Comparison of ENCODE assay signal across 1 cellular context in genomic region chr7:116218051-116218645, GRCh38.
TF ChIP-seq lines count a peak whose summit lies in the region.

No MANE protein-coding gene starts in this region.

TF ChIP-seq in K562, 482 proteins besides CTCF, POLR2A, EP300 and RAD21 (continued from another document):
- TF ChIP-seq BRF1 (IDR thresholded peaks at IDR 0.05; ENCODE audit: borderline replicate concordance, extremely low read depth, insufficient read length) (no peak), ATF6 (CRISPR knock-in tag; IDR thresholded peaks at IDR 0.05) (no peak), HMGXB4 (CRISPR knock-in tag; IDR thresholded peaks at IDR 0.05) (no peak), THRA (IDR thresholded peaks at IDR 0.05) (no peak), SNRNP70 (optimal IDR thresholded peaks at IDR 0.05; ENCODE audit: low read depth, low read length) (no peak), SREBF1 (IDR thresholded peaks at IDR 0.05; ENCODE audit: borderline replicate concordance, low read depth, low read length) (no peak), JUND (IDR thresholded peaks at IDR 0.05; ENCODE audit: borderline replicate concordance, low read depth, low read length) (peak; percentile 79), JUND (tag; IDR thresholded peaks at IDR 0.05; ENCODE audit: borderline replicate concordance, low read depth, low read length) (peak; percentile 85; the same call in 2 of the 3 replicates), PHF8 (IDR thresholded peaks at IDR 0.05; ENCODE audit: borderline replicate concordance, low read length) (no peak), RBM25 (IDR thresholded peaks at IDR 0.05; ENCODE audit: low read depth, low read length, severe bottlenecking) (no peak), ZNF766 (CRISPR knock-in tag; conservative IDR thresholded peaks at IDR 0.05) (peak; percentile 80), HMG20A (CRISPR knock-in tag; conservative IDR thresholded peaks at IDR 0.05) (no peak), SPI1 (IDR thresholded peaks at IDR 0.05; ENCODE audit: borderline replicate concordance, low read depth, low read length) (no peak), L3MBTL2 (IDR thresholded peaks at IDR 0.05) (no peak; the same call in 1 of the 2 replicates), NCOA2 (IDR thresholded peaks at IDR 0.05; ENCODE audit: partially characterized antibody in 2 of 2) (peak in 1 of 2 experiments; percentile 41), CHAMP1 (IDR thresholded peaks at IDR 0.05) (peak; percentile 71; the same call in 1 of the 2 replicates), ATF4 (CRISPR knock-in tag; IDR thresholded peaks at IDR 0.05) (peak; percentile 80), HNRNPL (IDR thresholded peaks at IDR 0.05; ENCODE audit: low read depth, low read length) (no peak), MAX (CRISPR knock-in tag; IDR thresholded peaks at IDR 0.05) (no peak), SIRT6 (IDR thresholded peaks at IDR 0.05; ENCODE audit: low read depth, low read length) (no peak), HES1 (IDR thresholded peaks at IDR 0.05; ENCODE audit: low read depth) (peak; percentile 76), ZNF644 (tag; IDR thresholded peaks at IDR 0.05; ENCODE audit: low read depth) (peak; percentile 89), MTA1 (IDR thresholded peaks at IDR 0.05; ENCODE audit: borderline replicate concordance) (peak; percentile 86; the same call in 1 of the 2 replicates), MBD2 (IDR thresholded peaks at IDR 0.05; ENCODE audit: borderline replicate concordance, low read depth) (peak; percentile 76), HNRNPUL1 (IDR thresholded peaks at IDR 0.05; ENCODE audit: low read length) (no peak), ZNF24 (IDR thresholded peaks at IDR 0.05) (no peak; the same call in 1 of the 2 replicates), MEF2A (IDR thresholded peaks at IDR 0.05; ENCODE audit: control insufficient read depth, low read depth, low read length) (no peak), NR0B1 (IDR thresholded peaks at IDR 0.05; ENCODE audit: partially characterized antibody) (no peak), ILK (tag; IDR thresholded peaks at IDR 0.05; ENCODE audit: borderline replicate concordance, low read depth) (no peak), CTCFL (IDR thresholded peaks at IDR 0.05; ENCODE audit: borderline replicate concordance, insufficient read depth, low read depth, low read length, poor library complexity, severe bottlenecking) (no peak), CEBPG (CRISPR knock-in tag; IDR thresholded peaks at IDR 0.05) (no peak), CEBPG (tag; conservative IDR thresholded peaks at IDR 0.05 in 1 of 2, IDR thresholded peaks at IDR 0.05 in 1 of 2) (peak; percentile 65 to 68), POLR2H (tag; IDR thresholded peaks at IDR 0.05; ENCODE audit: low read depth) (no peak), TAF9B (IDR thresholded peaks at IDR 0.05; ENCODE audit: partially characterized antibody) (no peak), ZNF311 (CRISPR knock-in tag; IDR thresholded peaks at IDR 0.05) (peak; percentile 85), MECOM (CRISPR knock-in tag; IDR thresholded peaks at IDR 0.05) (peak; percentile 85), CBX5 (IDR thresholded peaks at IDR 0.05; ENCODE audit: borderline replicate concordance, low read depth) (no peak)
